In the genomic region with DNA sequence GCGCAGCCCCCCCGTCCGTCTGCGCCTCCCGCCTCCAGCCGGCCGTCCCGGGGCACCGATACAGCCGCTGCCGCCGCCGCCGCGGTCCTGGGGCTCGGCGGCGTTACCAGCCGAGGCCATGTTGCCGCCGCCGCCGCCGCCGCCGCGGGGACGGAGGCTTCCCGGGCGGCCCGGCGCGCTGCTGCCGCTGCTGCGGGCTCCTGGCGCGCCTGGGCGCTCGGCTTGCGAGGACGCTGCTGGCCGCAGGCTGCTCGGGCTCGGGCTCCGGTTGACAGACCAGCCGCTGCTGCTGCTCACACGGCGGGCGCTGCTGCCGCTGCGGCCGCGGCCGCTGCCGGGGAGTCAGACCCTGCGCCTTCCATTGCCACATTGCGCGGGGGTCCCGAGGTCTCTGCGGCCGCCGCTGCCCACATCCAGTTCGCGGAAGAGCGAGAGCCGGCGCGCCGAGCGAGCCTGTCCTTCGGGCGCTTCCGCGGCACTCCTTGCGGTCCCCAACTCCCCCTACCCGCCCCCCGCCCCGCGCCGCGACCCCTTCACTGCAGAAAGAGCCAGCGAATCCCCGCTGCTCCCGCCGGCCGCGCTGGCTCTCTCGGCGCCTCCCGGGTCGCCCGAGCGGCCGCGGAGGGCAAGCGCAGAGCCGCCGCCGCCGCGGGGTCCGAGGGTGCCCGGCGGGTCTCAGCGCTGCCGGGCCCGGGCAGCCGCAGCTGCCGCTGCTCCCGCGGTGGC, we compare ENCODE assay signal across 1 cellular context.
TF ChIP-seq lines count a peak whose summit lies in the region.

No MANE protein-coding gene starts in this region.

TF ChIP-seq in GM23338, 12 proteins besides CTCF, POLR2A, EP300 and RAD21 (continued from another document):
- TF ChIP-seq, protein P1, sequence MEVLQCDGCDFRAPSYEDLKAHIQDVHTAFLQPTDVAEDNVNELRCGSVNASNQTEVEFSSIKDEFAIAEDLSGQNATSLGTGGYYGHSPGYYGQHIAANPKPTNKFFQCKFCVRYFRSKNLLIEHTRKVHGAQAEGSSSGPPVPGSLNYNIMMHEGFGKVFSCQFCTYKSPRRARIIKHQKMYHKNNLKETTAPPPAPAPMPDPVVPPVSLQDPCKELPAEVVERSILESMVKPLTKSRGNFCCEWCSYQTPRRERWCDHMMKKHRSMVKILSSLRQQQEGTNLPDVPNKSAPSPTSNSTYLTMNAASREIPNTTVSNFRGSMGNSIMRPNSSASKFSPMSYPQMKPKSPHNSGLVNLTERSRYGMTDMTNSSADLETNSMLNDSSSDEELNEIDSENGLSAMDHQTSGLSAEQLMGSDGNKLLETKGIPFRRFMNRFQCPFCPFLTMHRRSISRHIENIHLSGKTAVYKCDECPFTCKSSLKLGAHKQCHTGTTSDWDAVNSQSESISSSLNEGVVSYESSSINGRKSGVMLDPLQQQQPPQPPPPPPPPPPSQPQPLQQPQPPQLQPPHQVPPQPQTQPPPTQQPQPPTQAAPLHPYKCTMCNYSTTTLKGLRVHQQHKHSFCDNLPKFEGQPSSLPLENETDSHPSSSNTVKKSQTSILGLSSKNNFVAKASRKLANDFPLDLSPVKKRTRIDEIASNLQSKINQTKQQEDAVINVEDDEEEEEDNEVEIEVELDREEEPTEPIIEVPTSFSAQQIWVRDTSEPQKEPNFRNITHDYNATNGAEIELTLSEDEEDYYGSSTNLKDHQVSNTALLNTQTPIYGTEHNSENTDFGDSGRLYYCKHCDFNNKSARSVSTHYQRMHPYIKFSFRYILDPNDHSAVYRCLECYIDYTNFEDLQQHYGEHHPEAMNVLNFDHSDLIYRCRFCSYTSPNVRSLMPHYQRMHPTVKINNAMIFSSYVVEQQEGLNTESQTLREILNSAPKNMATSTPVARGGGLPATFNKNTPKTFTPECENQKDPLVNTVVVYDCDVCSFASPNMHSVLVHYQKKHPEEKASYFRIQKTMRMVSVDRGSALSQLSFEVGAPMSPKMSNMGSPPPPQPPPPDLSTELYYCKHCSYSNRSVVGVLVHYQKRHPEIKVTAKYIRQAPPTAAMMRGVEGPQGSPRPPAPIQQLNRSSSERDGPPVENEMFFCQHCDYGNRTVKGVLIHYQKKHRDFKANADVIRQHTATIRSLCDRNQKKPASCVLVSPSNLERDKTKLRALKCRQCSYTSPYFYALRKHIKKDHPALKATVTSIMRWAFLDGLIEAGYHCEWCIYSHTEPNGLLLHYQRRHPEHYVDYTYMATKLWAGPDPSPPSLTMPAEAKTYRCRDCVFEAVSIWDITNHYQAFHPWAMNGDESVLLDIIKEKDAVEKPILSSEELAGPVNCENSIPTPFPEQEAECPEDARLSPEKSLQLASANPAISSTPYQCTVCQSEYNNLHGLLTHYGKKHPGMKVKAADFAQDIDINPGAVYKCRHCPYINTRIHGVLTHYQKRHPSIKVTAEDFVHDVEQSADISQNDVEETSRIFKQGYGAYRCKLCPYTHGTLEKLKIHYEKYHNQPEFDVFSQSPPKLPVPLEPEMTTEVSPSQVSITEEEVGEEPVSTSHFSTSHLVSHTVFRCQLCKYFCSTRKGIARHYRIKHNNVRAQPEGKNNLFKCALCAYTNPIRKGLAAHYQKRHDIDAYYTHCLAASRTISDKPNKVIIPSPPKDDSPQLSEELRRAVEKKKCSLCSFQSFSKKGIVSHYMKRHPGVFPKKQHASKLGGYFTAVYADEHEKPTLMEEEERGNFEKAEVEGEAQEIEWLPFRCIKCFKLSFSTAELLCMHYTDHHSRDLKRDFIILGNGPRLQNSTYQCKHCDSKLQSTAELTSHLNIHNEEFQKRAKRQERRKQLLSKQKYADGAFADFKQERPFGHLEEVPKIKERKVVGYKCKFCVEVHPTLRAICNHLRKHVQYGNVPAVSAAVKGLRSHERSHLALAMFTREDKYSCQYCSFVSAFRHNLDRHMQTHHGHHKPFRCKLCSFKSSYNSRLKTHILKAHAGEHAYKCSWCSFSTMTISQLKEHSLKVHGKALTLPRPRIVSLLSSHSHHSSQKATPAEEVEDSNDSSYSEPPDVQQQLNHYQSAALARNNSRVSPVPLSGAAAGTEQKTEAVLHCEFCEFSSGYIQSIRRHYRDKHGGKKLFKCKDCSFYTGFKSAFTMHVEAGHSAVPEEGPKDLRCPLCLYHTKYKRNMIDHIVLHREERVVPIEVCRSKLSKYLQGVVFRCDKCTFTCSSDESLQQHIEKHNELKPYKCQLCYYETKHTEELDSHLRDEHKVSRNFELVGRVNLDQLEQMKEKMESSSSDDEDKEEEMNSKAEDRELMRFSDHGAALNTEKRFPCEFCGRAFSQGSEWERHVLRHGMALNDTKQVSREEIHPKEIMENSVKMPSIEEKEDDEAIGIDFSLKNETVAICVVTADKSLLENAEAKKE (CRISPR knock-in tag; IDR thresholded peaks at IDR 0.05): no peak
- TF ChIP-seq, protein P2, sequence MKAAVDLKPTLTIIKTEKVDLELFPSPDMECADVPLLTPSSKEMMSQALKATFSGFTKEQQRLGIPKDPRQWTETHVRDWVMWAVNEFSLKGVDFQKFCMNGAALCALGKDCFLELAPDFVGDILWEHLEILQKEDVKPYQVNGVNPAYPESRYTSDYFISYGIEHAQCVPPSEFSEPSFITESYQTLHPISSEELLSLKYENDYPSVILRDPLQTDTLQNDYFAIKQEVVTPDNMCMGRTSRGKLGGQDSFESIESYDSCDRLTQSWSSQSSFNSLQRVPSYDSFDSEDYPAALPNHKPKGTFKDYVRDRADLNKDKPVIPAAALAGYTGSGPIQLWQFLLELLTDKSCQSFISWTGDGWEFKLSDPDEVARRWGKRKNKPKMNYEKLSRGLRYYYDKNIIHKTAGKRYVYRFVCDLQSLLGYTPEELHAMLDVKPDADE (IDR thresholded peaks at IDR 0.05): no peak
- TF ChIP-seq CREB1 (CRISPR knock-in tag; IDR thresholded peaks at IDR 0.05; ENCODE audit: low read depth) (no peak), EZH2 (IDR thresholded peaks at IDR 0.05; ENCODE audit: low read depth, unreplicated experiment) (no peak), EZH2phosphoT487 (IDR thresholded peaks at IDR 0.05; ENCODE audit: unreplicated experiment) (no peak), JUNB (IDR thresholded peaks at IDR 0.05; ENCODE audit: unreplicated experiment) (no peak), POLR2AphosphoS5 (IDR thresholded peaks at IDR 0.05; ENCODE audit: low read depth) (no peak), ZNF114 (CRISPR knock-in tag; IDR thresholded peaks at IDR 0.05) (no peak)
- TF ChIP-seq, protein P3, sequence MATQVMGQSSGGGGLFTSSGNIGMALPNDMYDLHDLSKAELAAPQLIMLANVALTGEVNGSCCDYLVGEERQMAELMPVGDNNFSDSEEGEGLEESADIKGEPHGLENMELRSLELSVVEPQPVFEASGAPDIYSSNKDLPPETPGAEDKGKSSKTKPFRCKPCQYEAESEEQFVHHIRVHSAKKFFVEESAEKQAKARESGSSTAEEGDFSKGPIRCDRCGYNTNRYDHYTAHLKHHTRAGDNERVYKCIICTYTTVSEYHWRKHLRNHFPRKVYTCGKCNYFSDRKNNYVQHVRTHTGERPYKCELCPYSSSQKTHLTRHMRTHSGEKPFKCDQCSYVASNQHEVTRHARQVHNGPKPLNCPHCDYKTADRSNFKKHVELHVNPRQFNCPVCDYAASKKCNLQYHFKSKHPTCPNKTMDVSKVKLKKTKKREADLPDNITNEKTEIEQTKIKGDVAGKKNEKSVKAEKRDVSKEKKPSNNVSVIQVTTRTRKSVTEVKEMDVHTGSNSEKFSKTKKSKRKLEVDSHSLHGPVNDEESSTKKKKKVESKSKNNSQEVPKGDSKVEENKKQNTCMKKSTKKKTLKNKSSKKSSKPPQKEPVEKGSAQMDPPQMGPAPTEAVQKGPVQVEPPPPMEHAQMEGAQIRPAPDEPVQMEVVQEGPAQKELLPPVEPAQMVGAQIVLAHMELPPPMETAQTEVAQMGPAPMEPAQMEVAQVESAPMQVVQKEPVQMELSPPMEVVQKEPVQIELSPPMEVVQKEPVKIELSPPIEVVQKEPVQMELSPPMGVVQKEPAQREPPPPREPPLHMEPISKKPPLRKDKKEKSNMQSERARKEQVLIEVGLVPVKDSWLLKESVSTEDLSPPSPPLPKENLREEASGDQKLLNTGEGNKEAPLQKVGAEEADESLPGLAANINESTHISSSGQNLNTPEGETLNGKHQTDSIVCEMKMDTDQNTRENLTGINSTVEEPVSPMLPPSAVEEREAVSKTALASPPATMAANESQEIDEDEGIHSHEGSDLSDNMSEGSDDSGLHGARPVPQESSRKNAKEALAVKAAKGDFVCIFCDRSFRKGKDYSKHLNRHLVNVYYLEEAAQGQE (IDR thresholded peaks at IDR 0.05; ENCODE audit: unreplicated experiment): no peak
